In genomic region chr2:197379928-197380309, GRCh38 we compare ENCODE assay signal across 8 cellular contexts. TPM values are rescaled to one million over a fixed set of nuclear protein-coding genes. Genes with fewer than 3 reads are reported as not detected.
A peak's percentile ranks its signal among the peaks of the same experiment; 100 is the strongest.
DNase-seq lines count a peak whose midpoint lies in the region; ATAC-seq, FAIRE-seq and TF ChIP-seq lines count a peak whose summit lies in the region.
"Not testable (repeated sequence)": the region's sequence is repeated elsewhere in the genome, so short reads cannot be mapped to it uniquely, and the experiment has no call there.

No MANE protein-coding gene starts in this region.

- not testable (repeated sequence) for H3K14ac ChIP-seq in IMR-90 (replicated peaks; ENCODE audit: low read depth, low read length)

- H4K91ac ChIP-seq in IMR-90 (ENCODE audit: insufficient read depth, low read depth, low read length) = peak overlapping the region; percentile 17

- peak overlapping the region; percentile 94 for H2BK20ac ChIP-seq in IMR-90 (ENCODE audit: low read depth, low read length)

- H3K9me3 Mint-ChIP-seq in osteocyte (ENCODE audit: unreplicated experiment) = not testable (repeated sequence)

- not testable (repeated sequence) for H3K4me2 ChIP-seq in IMR-90 (ENCODE audit: low read depth, low read length); SK-N-SH; HepG2 (ENCODE audit: low read depth, low read length)

- not testable (repeated sequence) for H3K79me1 ChIP-seq in IMR-90 (ENCODE audit: low read depth in 1 of 2, low read length in 2 of 2)

- not testable (repeated sequence) for H3K27me3 ChIP-seq in IMR-90 (ENCODE audit: control insufficient read depth, insufficient read depth, low read length); SK-N-SH (ENCODE audit: insufficient read depth); ascending aorta; brain microvascular endothelial cell (replicated peaks); thoracic aorta (replicated peaks; ENCODE audit: insufficient read depth)
- H3K27me3 ChIP-seq in HepG2 (ENCODE audit: control insufficient read depth in 1 of 2, insufficient read depth in 2 of 2, low read length in 2 of 2) = peaks cover 0 to 21% of the 10 kb centered on the region in 2 experiments; a peak in 2 of 5 replicates

- H3K4ac ChIP-seq in IMR-90 (ENCODE audit: low read depth, low read length) = peak overlapping the region; percentile 77; the same call in 1 of the 2 replicates

- dilution Hi-C loops in IMR-90 (cut with HindIII; ENCODE audit: low sequenced_read_pairs, unreplicated experiment) = not testable (repeated sequence)

- not testable (repeated sequence) for TF ChIP-seq POLR2A in GM12891 (IDR thresholded peaks at IDR 0.05; ENCODE audit: low read depth, low read length); IMR-90 (IDR thresholded peaks at IDR 0.05; ENCODE audit: low read depth, low read length); HepG2 (IDR thresholded peaks at IDR 0.05; ENCODE audit: insufficient read depth in 1 of 2, low read depth in 2 of 2, low read length in 2 of 2)

- H3K4me1 Mint-ChIP-seq in osteocyte (ENCODE audit: unreplicated experiment) = peaks cover 25% of the 10 kb centered on the region

- peak overlapping the region; percentile 8 for H3K4me3 Mint-ChIP-seq in osteocyte (ENCODE audit: unreplicated experiment)

- not testable (repeated sequence) for H3K9me2 ChIP-seq in SK-N-SH

- H3K18ac ChIP-seq in IMR-90 (ENCODE audit: low read depth, low read length) = not testable (repeated sequence)

- not testable (repeated sequence) for ATAC-seq in IMR-90 (ENCODE audit: low read depth); HepG2; thoracic aorta (ENCODE audit: insufficient number of reproducible peaks, low FRiP score, low read depth)

- 100% methylated on average over 3 of the region's 5 CpGs; no CpG with 5 or more reads in 1 of the 2 experiments for WGBS in IMR-90 (ENCODE audit: extremely low coverage in 2 of 2, insufficient read length in 1 of 2), 2 experiments
- WGBS in SK-N-SH (ENCODE audit: low lambda C conversion rate) = 72% methylated on average over 5 of the region's 5 CpGs
- whole genome bisulfite sequencing in HepG2 (ENCODE audit: low lambda C conversion rate) = 30% methylated on average over 5 of the region's 5 CpGs

- H2AK9ac ChIP-seq in IMR-90 (replicated peaks; ENCODE audit: low read depth, low read length, poor library complexity) = not testable (repeated sequence)

- not testable (repeated sequence) for TF ChIP-seq RAD21 in IMR-90 (IDR thresholded peaks at IDR 0.05; ENCODE audit: low read length); SK-N-SH (IDR thresholded peaks at IDR 0.05; ENCODE audit: low read length); HepG2 (CRISPR knock-in tag; IDR thresholded peaks at IDR 0.05)

- H3K9me1 ChIP-seq in IMR-90 (ENCODE audit: insufficient read depth, low read length) = not testable (repeated sequence)

- not testable (repeated sequence) for H2BK5ac ChIP-seq in IMR-90 (ENCODE audit: low read depth, low read length, poor library complexity, severe bottlenecking)

- peak overlapping the region; percentile 33 for H2BK120ac ChIP-seq in IMR-90 (ENCODE audit: low read depth, low read length)

- in situ Hi-C loops in IMR-90 (cut with MboI; ENCODE audit: low sequenced_read_pairs) (loop anchor here (5.0 kb wide), 2 partner anchors 188 to 268 kb away; no protein-coding TSS in a partner anchor), HepG2 (cut with HindIII; ENCODE audit: extremely low pct_ligation_motif_present, low pct_unique_long_range_greater_than_20kb) (loop anchor here (5.0 to 25.0 kb wide), 3 partner anchors 193 to 618 kb away; no protein-coding TSS in a partner anchor)
- in situ Hi-C loops in brain microvascular endothelial cell (cut with HindIII; ENCODE audit: low pct_ligation_motif_present, low sequenced_read_pairs) = not testable (repeated sequence)

- not testable (repeated sequence) for H2AFZ ChIP-seq in IMR-90 (replicated peaks; ENCODE audit: low read length, poor library complexity); HepG2 (ENCODE audit: low read length)
- peak overlapping the region; percentile 68; the same call in 1 of the 2 replicates for H2AFZ ChIP-seq in SK-N-SH (ENCODE audit: low read depth)

- peak overlapping the region in 1 of 2 experiments; percentile 52; a peak in 1 of 4 replicates for H4K8ac ChIP-seq in IMR-90 (ENCODE audit: low read depth in 2 of 2, low read length in 2 of 2)

- TF ChIP-seq CTCF in IMR-90 (conservative IDR thresholded peaks at IDR 0.05; ENCODE audit: low read depth, low read length); SK-N-SH (IDR thresholded peaks at IDR 0.05); ascending aorta (IDR thresholded peaks at IDR 0.05); brain microvascular endothelial cell (IDR thresholded peaks at IDR 0.05; ENCODE audit: low read depth, low read length, missing control alignments); HepG2 (CRISPR knock-in tag; IDR thresholded peaks at IDR 0.05); osteocyte (IDR thresholded peaks at IDR 0.05); thoracic aorta (IDR thresholded peaks at IDR 0.05): not testable (repeated sequence)

- not testable (repeated sequence) for H3F3A ChIP-seq in SK-N-SH (replicated peaks; ENCODE audit: insufficient read depth)

- not testable (repeated sequence) for H3K4me3 ChIP-seq in IMR-90 (ENCODE audit: insufficient read depth, low read depth, low read length); SK-N-SH (ENCODE audit: low read depth in 2 of 2, low read length in 1 of 2); ascending aorta; brain microvascular endothelial cell (ENCODE audit: low read depth, low read length); HepG2 (replicated peaks in 1 of 3; ENCODE audit: insufficient read depth in 1 of 3, low read depth in 2 of 3, low read length in 3 of 3)
- peak overlapping the region; percentile 62 for H3K4me3 ChIP-seq in thoracic aorta

- not testable (repeated sequence) for H4K5ac ChIP-seq in IMR-90 (ENCODE audit: low read depth, low read length)

- not testable (repeated sequence) for H3K79me2 ChIP-seq in SK-N-SH (ENCODE audit: insufficient read depth); HepG2 (ENCODE audit: insufficient read depth, low read length)

- intact Hi-C loops in IMR-90 (cut with micrococcal nuclease) (loop anchor here (5.0 to 10.0 kb wide), 3 partner anchors 68 to 585 kb away; partner anchors contain the start of genes ANKRD44, GTF3C3 and PGAP1), ascending aorta (cut with DNase I) (loop anchor here (2.0 to 5.0 kb wide), 3 partner anchors 68 to 265 kb away; partner anchors contain the start of gene ANKRD44), HepG2 (cut with micrococcal nuclease; ENCODE audit: unreplicated experiment) (loop anchor here (2.0 kb wide), 1 partner anchor 399 kb away; no protein-coding TSS in a partner anchor)

- H3K9me3 ChIP-seq in IMR-90 (ENCODE audit: control insufficient read depth, insufficient read depth, low read length); SK-N-SH; ascending aorta; HepG2 (ENCODE audit: low read length); thoracic aorta: not testable (repeated sequence)

- H2AK5ac ChIP-seq in IMR-90 (ENCODE audit: low read depth, low read length) = peak overlapping the region; percentile 83; the same call in 1 of the 2 replicates

- not testable (repeated sequence) for FAIRE-seq in GM12891 (lab: Jason Lieb, UNC); HepG2 (lab: Jason Lieb, UNC)

- peak overlapping the region; percentile 60; the same call in 2 of the 3 replicates for H2BK15ac ChIP-seq in IMR-90 (ENCODE audit: low read depth, low read length)

- DNase-seq in GM12891 (ENCODE audit: insufficient read length, low spot score); IMR-90; SK-N-SH; ascending aorta (ENCODE audit: low spot score in 2 of 2); brain microvascular endothelial cell; HepG2 (ENCODE audit: low spot score); osteocyte (ENCODE audit: extremely low spot score, unreplicated experiment); thoracic aorta (ENCODE audit: low spot score): not testable (repeated sequence)

- not testable (repeated sequence) for BruUV-seq in IMR-90 (replicated peaks; lab: Mats Ljungman, UMichigan); HepG2 (replicated peaks; lab: Mats Ljungman, UMichigan)

- POLR2A ChIA-PET in IMR-90 (lab: Charles Lee; ENCODE audit: unreplicated experiment); SK-N-SH (lab: Yijun Ruan, JAX); HepG2 (lab: Yijun Ruan, JAX): not testable (repeated sequence)

- not testable (repeated sequence) for H4K20me1 ChIP-seq in IMR-90 (ENCODE audit: insufficient read depth, low read length); SK-N-SH (ENCODE audit: insufficient read depth); HepG2 (ENCODE audit: insufficient read depth, low read length)

- H3K56ac ChIP-seq in IMR-90 (ENCODE audit: extremely low read depth, insufficient read depth, low read length) = 0 out of 2 replicates have a peak overlapping the region, but pooled peaks have one; percentile 10

- H3K27ac Mint-ChIP-seq in osteocyte (ENCODE audit: unreplicated experiment) = peak overlapping the region; percentile 77

- not testable (repeated sequence) for H3K36me3 ChIP-seq in IMR-90 (ENCODE audit: control insufficient read depth, insufficient read depth, low read length); SK-N-SH (replicated peaks in 1 of 2; ENCODE audit: control insufficient read depth in 1 of 2, insufficient read depth in 2 of 2, low read length in 1 of 2); ascending aorta; brain microvascular endothelial cell (replicated peaks); HepG2 (replicated peaks in 1 of 2; ENCODE audit: control insufficient read depth in 1 of 2, insufficient read depth in 2 of 2, low read length in 2 of 2); thoracic aorta

- not testable (repeated sequence) for H3K4me1 ChIP-seq in IMR-90 (ENCODE audit: control insufficient read depth, insufficient read depth, low read length); SK-N-SH (ENCODE audit: control insufficient read depth in 1 of 2, insufficient read depth in 2 of 2, low read depth in 1 of 2, low read length in 1 of 2); ascending aorta; HepG2 (ENCODE audit: insufficient read depth, low read length)
- H3K4me1 ChIP-seq in thoracic aorta (ENCODE audit: control insufficient read depth in 1 of 2, low read depth in 2 of 2) = peaks cover 5 to 21% of the 10 kb centered on the region in 2 donors

- H3K23ac ChIP-seq in IMR-90 (ENCODE audit: low read depth, low read length) = not testable (repeated sequence)

- not testable (repeated sequence) for TF ChIP-seq EP300 in SK-N-SH (IDR thresholded peaks at IDR 0.05; ENCODE audit: borderline replicate concordance in 1 of 2, low read depth in 1 of 2, low read length in 1 of 2); HepG2 (IDR thresholded peaks at IDR 0.05; ENCODE audit: low read depth in 2 of 2, low read length in 2 of 2); HepG2 (CRISPR knock-in tag; IDR thresholded peaks at IDR 0.05; ENCODE audit: borderline replicate concordance)

- H3K36me3 Mint-ChIP-seq in osteocyte (ENCODE audit: unreplicated experiment) = not testable (repeated sequence)

- CTCF ChIA-PET in IMR-90 (lab: Yijun Ruan, JAX); HepG2 (lab: Yijun Ruan, JAX; ENCODE audit: low intra/inter-chr PET ratio, low total read pairs): not testable (repeated sequence)
- CTCF ChIA-PET in SK-N-SH (lab: Yijun Ruan, JAX) = interaction anchor here (2.3 kb wide), 1 partner anchor 267 kb away, joined by 16 read pairs; no protein-coding TSS in a partner anchor

- H3K9ac ChIP-seq in IMR-90 (ENCODE audit: low read depth, low read length); SK-N-SH; HepG2 (ENCODE audit: insufficient read depth, low read depth, low read length): not testable (repeated sequence)

- H3K27ac ChIP-seq in IMR-90 (ENCODE audit: insufficient read depth, low read length); HepG2 (ENCODE audit: extremely low read length, insufficient read depth, low read length): not testable (repeated sequence)
- H3K27ac ChIP-seq in SK-N-SH (ENCODE audit: low read depth in 2 of 2, low read length in 1 of 2) (peak overlapping the region in 1 of 2 experiments; percentile 11; a peak in 1 of 4 replicates), ascending aorta (peak overlapping the region; percentile 2 to 29), brain microvascular endothelial cell (peak overlapping the region; percentile 48), thoracic aorta (peak overlapping the region; percentile 37 to 54)

- H3K27me3 Mint-ChIP-seq in osteocyte (ENCODE audit: unreplicated experiment) = not testable (repeated sequence)

RNA-seq across cellular contexts. Expression of gene SF3B1, which starts 54.9 kb away (rescaled TPM):
- polyA plus RNA-seq in GM12891 (2012; ENCODE audit: low read depth, missing spikeins) = 174 TPM
- total RNA-seq in IMR-90 (2012; rRNA removed) = 706 and 942 TPM in 2 replicates
- 213 and 326 TPM in 2 replicates for polyA plus RNA-seq in IMR-90 (2012; rRNA removed)
- 35.4 and 57.7 TPM in 2 replicates for polyA plus RNA-seq in IMR-90 (2012; cell fraction: cytosol; rRNA removed)
- polyA plus RNA-seq in IMR-90 (2012; cell fraction: nucleus; rRNA removed; ENCODE audit: low replicate concordance) = 147 and 3,449 TPM in 2 replicates
- 162 and 276 TPM in 2 replicates for polyA plus RNA-seq in SK-N-SH (2012; rRNA removed)
- polyA plus RNA-seq in SK-N-SH (2012; cell fraction: cytosol; rRNA removed) = 126 and 144 TPM in 2 replicates
- 576 and 1,267 TPM in 2 replicates for polyA plus RNA-seq in SK-N-SH (2012; cell fraction: nucleus; rRNA removed)
- total RNA-seq in ascending aorta = 88.6 TPM
- 387 and 499 TPM in 2 replicates for total RNA-seq in HepG2 (2016; rRNA removed; fragmentation: Illumina TruSeq; extraction: Trizol)
- 16.2 and 16.5 TPM in 2 replicates for total RNA-seq in HepG2 (2016; cell fraction: cytosol; rRNA removed; fragmentation: Illumina TruSeq; extraction: Trizol; ENCODE audit: low read depth)
- total RNA-seq in HepG2 (2016; cell fraction: insoluble cytoplasmic fraction; rRNA removed; fragmentation: Illumina TruSeq; extraction: Trizol) = 367 and 489 TPM in 2 replicates
- total RNA-seq in HepG2 (2016; cell fraction: membrane; rRNA removed; fragmentation: Illumina TruSeq; extraction: Trizol) = 49.3 and 53.4 TPM in 2 replicates
- total RNA-seq in HepG2 (2016; cell fraction: nucleus; rRNA removed; fragmentation: Illumina TruSeq; extraction: Trizol) = 418 and 502 TPM in 2 replicates
- 677 and 750 TPM in 2 replicates for polyA plus RNA-seq in HepG2 (2011; rRNA removed)
- polyA plus RNA-seq in HepG2 (2011; cell fraction: cytosol; rRNA removed) = 115 and 183 TPM in 2 replicates
- polyA plus RNA-seq in HepG2 (2011; cell fraction: nucleus; rRNA removed) = 1,965 and 2,535 TPM in 2 replicates
- 375 and 468 TPM in 2 replicates for polyA plus RNA-seq in HepG2 (2012)
- 9.7 and 15.8 TPM in 2 replicates for polyA plus RNA-seq in HepG2 (2016; cell fraction: cytosol; fragmentation: Illumina TruSeq; extraction: Trizol; ENCODE audit: low read depth)
- polyA plus RNA-seq in HepG2 (2016; cell fraction: insoluble cytoplasmic fraction; fragmentation: Illumina TruSeq; extraction: Trizol; ENCODE audit: low read depth) = 424 and 448 TPM in 2 replicates
- 27.7 and 44.3 TPM in 2 replicates for polyA plus RNA-seq in HepG2 (2016; cell fraction: membrane; fragmentation: Illumina TruSeq; extraction: Trizol; ENCODE audit: low read depth)
- 790 and 818 TPM in 2 replicates for polyA plus RNA-seq in HepG2 (2016; cell fraction: nucleus; fragmentation: Illumina TruSeq; extraction: Trizol; ENCODE audit: insufficient read depth, low read depth)
- polyA minus RNA-seq in HepG2 (2011; rRNA and poly(A)+ RNA removed; ENCODE audit: low replicate concordance) = 198 and 376 TPM in 2 replicates
- 123 TPM in 2 replicates for polyA minus RNA-seq in HepG2 (2011; cell fraction: cytosol; rRNA and poly(A)+ RNA removed)
- polyA minus RNA-seq in HepG2 (2011; cell fraction: nucleus; rRNA and poly(A)+ RNA removed) = 1,412 and 1,821 TPM in 2 replicates
- total RNA-seq in osteocyte = 281 and 282 TPM in 2 replicates
- 100 to 1,000 TPM; 259 to 506 TPM for total RNA-seq in thoracic aorta
